Comparison of ENCODE assay signal across 8 cellular contexts in the genomic region with DNA sequence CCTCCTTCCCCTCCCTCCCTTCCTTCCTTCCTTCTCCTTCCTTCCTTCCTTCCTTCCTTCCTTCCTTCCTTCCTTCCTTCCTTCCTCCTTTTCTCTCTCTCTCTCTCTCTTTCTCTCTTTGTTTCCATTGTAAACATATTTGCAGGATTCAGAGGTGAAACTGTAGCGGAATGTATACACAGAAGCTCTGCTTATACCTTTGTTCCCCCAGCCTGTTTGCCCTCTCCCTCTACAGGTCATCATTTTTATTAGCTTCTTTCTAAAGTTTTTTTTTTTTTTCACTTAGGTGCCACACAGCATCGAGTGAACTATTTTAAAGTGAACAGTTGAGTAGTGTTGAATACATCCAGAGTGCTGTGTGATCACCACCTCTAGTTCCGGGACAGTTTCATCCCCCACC. TPM values are rescaled to one million over a fixed set of nuclear protein-coding genes. Genes with fewer than 3 reads are reported as not detected.
"Had no signal": no experiment of that assay in that cellular context is flagged by ENCODE, and none has a peak within 500 bp of the region (broad histone marks: within the 10 kb centered on the region; RNA-seq: fewer than 3 reads in every experiment).

No MANE protein-coding gene starts in this region.

- H3K9ac ChIP-seq: GM23248 had no signal

- DNase-seq: GM23248, GOT3, H7, HFFc6, KBM-7 had no signal

- H3K9me3 Mint-ChIP-seq: IgD-negative memory B cell had no signal

- H3K4me1 ChIP-seq: HAP-1 had no signal

- H3K9me3 ChIP-seq: HAP-1 had no signal

- H3K27ac Mint-ChIP-seq: HFFc6, IgD-negative memory B cell had no signal

- H3K27ac ChIP-seq: GM23248, HL-60 had no signal

- H3K4me3 Mint-ChIP-seq: HFFc6, IgD-negative memory B cell had no signal

- H2AFZ ChIP-seq: GM23248 had no signal

- H3K36me3 Mint-ChIP-seq: IgD-negative memory B cell had no signal

- H3K4me3 ChIP-seq: GM23248, HAP-1 had no signal

- H3K36me3 ChIP-seq: HAP-1 had no signal

RNA-seq across cellular contexts. Expression of a gene that starts 20.7 kb away (rescaled TPM):
- total RNA-seq: GM23248, HFFc6 had no signal
